In the genomic region with DNA sequence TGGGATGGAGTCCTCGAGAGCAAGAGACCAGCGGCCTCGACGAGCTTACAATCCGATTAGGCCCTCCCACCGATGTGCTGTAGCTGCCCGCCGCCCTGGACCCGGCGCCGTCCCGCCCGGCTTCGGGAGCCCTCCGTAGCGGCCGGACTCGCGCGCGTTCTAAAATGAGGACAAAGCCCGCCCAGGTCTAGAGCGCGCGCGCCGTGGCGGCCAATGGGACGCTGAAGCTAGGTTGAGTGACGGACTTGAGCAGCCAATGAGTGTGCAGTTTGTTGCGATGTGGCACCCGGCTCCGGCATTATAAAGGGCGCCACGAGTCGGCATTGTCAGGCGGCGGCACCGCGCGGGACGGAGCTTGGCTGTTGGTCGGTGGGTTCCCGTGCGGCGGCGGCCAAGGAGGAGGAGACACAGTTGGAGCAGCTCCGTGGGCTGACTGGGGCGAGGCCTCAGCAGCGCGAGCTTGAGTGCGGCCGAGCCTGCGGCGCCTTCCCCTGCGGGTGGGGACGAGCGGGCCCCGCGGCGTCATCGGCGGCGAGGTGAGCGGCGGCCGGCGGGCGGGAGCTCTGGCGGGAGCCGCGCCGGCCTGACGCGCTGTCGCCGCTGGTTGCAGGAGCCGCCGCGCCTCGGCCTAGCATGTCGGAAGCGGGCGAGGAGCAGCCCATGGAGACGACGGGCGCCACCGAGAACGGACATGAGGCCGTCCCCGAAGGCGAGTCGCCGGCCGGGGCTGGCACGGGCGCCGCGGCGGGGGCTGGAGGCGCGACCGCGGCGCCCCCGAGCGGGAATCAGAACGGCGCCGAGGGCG, we compare ENCODE assay signal across 1 cellular context.
TF ChIP-seq lines count a peak whose summit lies in the region.

HNRNPAB (plus strand) TSS at position 329 of the 805 bp plus-strand sequence; CDS start at position 634, 305 bp downstream.

TF ChIP-seq in HepG2, 621 proteins besides CTCF, POLR2A, EP300 and RAD21 (continued from another document and continues in another):
- no peak for TF ChIP-seq XBP1 (CRISPR knock-in tag; IDR thresholded peaks at IDR 0.05)
- no peak for TF ChIP-seq ZSCAN30 (CRISPR knock-in tag; IDR thresholded peaks at IDR 0.05)
- no peak for TF ChIP-seq MLLT10 (CRISPR knock-in tag; IDR thresholded peaks at IDR 0.05)
- no peak for TF ChIP-seq ZNF615 (CRISPR knock-in tag; IDR thresholded peaks at IDR 0.05; ENCODE audit: borderline replicate concordance)
- TF ChIP-seq ZNF292 (CRISPR knock-in tag; IDR thresholded peaks at IDR 0.05; ENCODE audit: borderline replicate concordance, low read depth), result no peak
- TF ChIP-seq TAF1 (CRISPR knock-in tag; IDR thresholded peaks at IDR 0.05), result peak; percentile 94
- peak; percentile 64; the same call in 1 of the 2 replicates for TF ChIP-seq RFXAP (CRISPR knock-in tag; IDR thresholded peaks at IDR 0.05; ENCODE audit: borderline replicate concordance)
- peak; percentile 63; the same call in 1 of the 2 replicates for TF ChIP-seq MIER2 (CRISPR knock-in tag; IDR thresholded peaks at IDR 0.05)
- no peak for TF ChIP-seq PAF1 (CRISPR knock-in tag; IDR thresholded peaks at IDR 0.05)
- TF ChIP-seq ZNF605 (CRISPR knock-in tag; IDR thresholded peaks at IDR 0.05), result no peak; the same call in 1 of the 2 replicates
- peak; percentile 79; the same call in 1 of the 2 replicates for TF ChIP-seq SNAPC2 (CRISPR knock-in tag; IDR thresholded peaks at IDR 0.05)
- TF ChIP-seq RBM22 (optimal IDR thresholded peaks at IDR 0.05; ENCODE audit: low read length), result peak; percentile 85
- TF ChIP-seq ARNT2 (CRISPR knock-in tag; IDR thresholded peaks at IDR 0.05; ENCODE audit: low read depth), result peak; percentile 86
- TF ChIP-seq ZFP62 (CRISPR knock-in tag; IDR thresholded peaks at IDR 0.05), result no peak
- TF ChIP-seq, protein P1, sequence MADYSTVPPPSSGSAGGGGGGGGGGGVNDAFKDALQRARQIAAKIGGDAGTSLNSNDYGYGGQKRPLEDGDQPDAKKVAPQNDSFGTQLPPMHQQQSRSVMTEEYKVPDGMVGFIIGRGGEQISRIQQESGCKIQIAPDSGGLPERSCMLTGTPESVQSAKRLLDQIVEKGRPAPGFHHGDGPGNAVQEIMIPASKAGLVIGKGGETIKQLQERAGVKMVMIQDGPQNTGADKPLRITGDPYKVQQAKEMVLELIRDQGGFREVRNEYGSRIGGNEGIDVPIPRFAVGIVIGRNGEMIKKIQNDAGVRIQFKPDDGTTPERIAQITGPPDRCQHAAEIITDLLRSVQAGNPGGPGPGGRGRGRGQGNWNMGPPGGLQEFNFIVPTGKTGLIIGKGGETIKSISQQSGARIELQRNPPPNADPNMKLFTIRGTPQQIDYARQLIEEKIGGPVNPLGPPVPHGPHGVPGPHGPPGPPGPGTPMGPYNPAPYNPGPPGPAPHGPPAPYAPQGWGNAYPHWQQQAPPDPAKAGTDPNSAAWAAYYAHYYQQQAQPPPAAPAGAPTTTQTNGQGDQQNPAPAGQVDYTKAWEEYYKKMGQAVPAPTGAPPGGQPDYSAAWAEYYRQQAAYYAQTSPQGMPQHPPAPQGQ (CRISPR knock-in tag; IDR thresholded peaks at IDR 0.05; ENCODE audit: borderline replicate concordance), result no peak
- TF ChIP-seq ZSCAN5A (CRISPR knock-in tag; IDR thresholded peaks at IDR 0.05; ENCODE audit: borderline replicate concordance), result peak; percentile 90
- TF ChIP-seq TFE3 (CRISPR knock-in tag; IDR thresholded peaks at IDR 0.05), result peak; percentile 84
- TF ChIP-seq HNF4G (IDR thresholded peaks at IDR 0.05; ENCODE audit: borderline replicate concordance, low read depth, low read length), result no peak
- TF ChIP-seq HNF4G (CRISPR knock-in tag; IDR thresholded peaks at IDR 0.05; ENCODE audit: borderline replicate concordance, low read depth), result peak; percentile 82; the same call in 1 of the 2 replicates
- TF ChIP-seq SP2 (CRISPR knock-in tag; IDR thresholded peaks at IDR 0.05), result peak; percentile 100
- TF ChIP-seq ZNF510 (CRISPR knock-in tag; IDR thresholded peaks at IDR 0.05; ENCODE audit: low read depth), result peak; percentile 87; the same call in 1 of the 2 replicates
- TF ChIP-seq KAT8 (CRISPR knock-in tag; IDR thresholded peaks at IDR 0.05), result peak; percentile 81; the same call in 1 of the 2 replicates
- TF ChIP-seq THRA (CRISPR knock-in tag; IDR thresholded peaks at IDR 0.05; ENCODE audit: borderline replicate concordance), result peak; percentile 57
- no peak for TF ChIP-seq ZHX2 (IDR thresholded peaks at IDR 0.05; ENCODE audit: low read depth)
- TF ChIP-seq ZHX2 (CRISPR knock-in tag; IDR thresholded peaks at IDR 0.05; ENCODE audit: borderline replicate concordance), result peak; percentile 94
- peak; percentile 26; the same call in 1 of the 2 replicates for TF ChIP-seq ZNF180 (CRISPR knock-in tag; IDR thresholded peaks at IDR 0.05; ENCODE audit: borderline replicate concordance, low read depth)
- TF ChIP-seq AKNA (CRISPR knock-in tag; IDR thresholded peaks at IDR 0.05; ENCODE audit: borderline replicate concordance), result peak; percentile 83; the same call in 1 of the 2 replicates
- TF ChIP-seq ZNF563 (CRISPR knock-in tag; IDR thresholded peaks at IDR 0.05), result peak; percentile 91
- TF ChIP-seq ZNF775 (CRISPR knock-in tag; IDR thresholded peaks at IDR 0.05; ENCODE audit: borderline replicate concordance), result no peak
- TF ChIP-seq, protein P2, sequence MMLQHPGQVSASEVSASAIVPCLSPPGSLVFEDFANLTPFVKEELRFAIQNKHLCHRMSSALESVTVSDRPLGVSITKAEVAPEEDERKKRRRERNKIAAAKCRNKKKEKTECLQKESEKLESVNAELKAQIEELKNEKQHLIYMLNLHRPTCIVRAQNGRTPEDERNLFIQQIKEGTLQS (CRISPR knock-in tag; IDR thresholded peaks at IDR 0.05), result no peak
- TF ChIP-seq PRDM4 (CRISPR knock-in tag; IDR thresholded peaks at IDR 0.05; ENCODE audit: borderline replicate concordance), result no peak
- TF ChIP-seq SMAD1 (CRISPR knock-in tag; IDR thresholded peaks at IDR 0.05; ENCODE audit: borderline replicate concordance, low read depth), result peak; percentile 97; the same call in 1 of the 2 replicates
- peak; percentile 72; the same call in 1 of the 2 replicates for TF ChIP-seq ZBTB20 (CRISPR knock-in tag; IDR thresholded peaks at IDR 0.05; ENCODE audit: borderline replicate concordance, low read depth)
